In the genomic region with DNA sequence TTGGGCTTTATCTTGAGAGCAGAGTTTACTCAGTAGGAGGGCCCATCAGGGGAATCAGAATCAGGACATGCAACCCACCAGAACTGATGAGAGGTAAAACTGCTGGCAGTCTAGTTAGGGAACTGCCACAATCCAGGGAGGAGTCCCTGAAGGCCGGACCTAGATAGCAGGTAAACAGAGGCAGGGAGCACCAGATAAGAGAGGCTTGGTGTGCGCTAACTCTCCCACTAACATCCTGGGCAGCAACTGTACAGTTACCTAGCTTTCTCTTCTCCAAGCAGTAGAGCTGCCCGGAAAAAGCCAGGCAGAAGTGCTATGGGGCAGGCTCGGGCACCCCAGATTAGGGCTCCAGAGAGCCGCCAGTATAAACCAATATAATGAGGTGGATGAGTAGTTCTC, we compare ENCODE assay signal across 10 cellular contexts. TPM values are rescaled to one million over a fixed set of nuclear protein-coding genes. Genes with fewer than 3 reads are reported as not detected.
DNase-seq lines count a peak whose midpoint lies in the region; ATAC-seq and TF ChIP-seq lines count a peak whose summit lies in the region.
"Had no signal": no experiment of that assay in that cellular context is flagged by ENCODE, and none has a peak within 500 bp of the region (broad histone marks: within the 10 kb centered on the region; RNA-seq: fewer than 3 reads in every experiment).

No MANE protein-coding gene starts in this region.

- peaks cover 61% of the 10 kb centered on the region for H3K27me3 ChIP-seq in transverse colon

- no peak for TF ChIP-seq POLR2A in transverse colon (IDR thresholded peaks at IDR 0.05)

- H3K36me3 Mint-ChIP-seq in activated naive CD8-positive, alpha-beta T cell: no peaks in the 10 kb centered on the region
- no peaks in the 10 kb centered on the region for H3K36me3 Mint-ChIP-seq in activated naive CD8-positive, alpha-beta T cell treated with anti-CD3 and anti-CD28 coated beads for 36 hours

- peaks cover 29% of the 10 kb centered on the region for H3K27me3 Mint-ChIP-seq in activated naive CD8-positive, alpha-beta T cell
- H3K27me3 Mint-ChIP-seq in activated naive CD8-positive, alpha-beta T cell treated with anti-CD3 and anti-CD28 coated beads for 36 hours: peaks cover 37% of the 10 kb centered on the region

- H3K4me1 Mint-ChIP-seq in activated naive CD8-positive, alpha-beta T cell (ENCODE audit: low read depth): peaks cover 10% of the 10 kb centered on the region
- peaks cover 6% of the 10 kb centered on the region for H3K4me1 Mint-ChIP-seq in activated naive CD8-positive, alpha-beta T cell treated with anti-CD3 and anti-CD28 coated beads for 36 hours

- TF ChIP-seq EP300 in transverse colon (IDR thresholded peaks at IDR 0.05; ENCODE audit: low read depth): no peak

- peak overlapping the region; percentile 90 to 91 for H3K27ac ChIP-seq in coronary artery
- peak overlapping the region; percentile 99 for H3K27ac ChIP-seq in mesodermal cell (ENCODE audit: low read depth, low read length, severe bottlenecking)
- peak overlapping the region; percentile 89 to 97 (median 92) for H3K27ac ChIP-seq in transverse colon
- H3K27ac ChIP-seq: cardiac muscle cell had no signal

- no peak for DNase-seq in activated naive CD8-positive, alpha-beta T cell treated with anti-CD3 and anti-CD28 coated beads for 36 hours
- DNase-seq in coronary artery (ENCODE audit: low spot score) (no peak), transverse colon (no peak), SW480 (ENCODE audit: low spot score) (no peak), AG08395 (ENCODE audit: low spot score) (no peak)
- DNase-seq: NCI-H2171 had no signal

- peak overlapping the region; percentile 80 for H3K4me3 Mint-ChIP-seq in activated naive CD8-positive, alpha-beta T cell
- H3K4me3 Mint-ChIP-seq in activated naive CD8-positive, alpha-beta T cell treated with anti-CD3 and anti-CD28 coated beads for 36 hours: no peak overlapping the region

- TF ChIP-seq CTCF in coronary artery (IDR thresholded peaks at IDR 0.05) (no peak), transverse colon (IDR thresholded peaks at IDR 0.05) (no peak)

- no peak overlapping the region for H3K4me3 ChIP-seq in coronary artery
- H3K4me3 ChIP-seq in mesodermal cell (ENCODE audit: extremely low read depth, insufficient read depth, low read length, poor library complexity, severe bottlenecking): peak overlapping the region; percentile 96
- peak overlapping the region in 1 of 4 donors; percentile 68 for H3K4me3 ChIP-seq in transverse colon

- WGBS in mesodermal cell (ENCODE audit: insufficient coverage in 2 of 2), 2 experiments: 60 to 75% methylated on average over 2 of the region's 5 CpGs
- 60% methylated on average over 5 of the region's 5 CpGs; no CpG with 5 or more reads in 1 of the 2 donors for WGBS in transverse colon (ENCODE audit: low coverage in 1 of 2), 2 donors

- H3K36me3 ChIP-seq in mesodermal cell (ENCODE audit: control insufficient read depth, insufficient read depth, low read length) (peaks cover 15% of the 10 kb centered on the region), transverse colon (no peaks in the 10 kb centered on the region)
- H3K36me3 ChIP-seq: cardiac muscle cell had no signal

- in situ Hi-C loops in transverse colon (cut with MboI; ENCODE audit: low pct_ligation_motif_present in 1 of 4, low pct_unique_long_range_greater_than_20kb in 1 of 4, low sequenced_read_pairs in 3 of 4): no loop called here

- H3K27ac Mint-ChIP-seq in activated naive CD8-positive, alpha-beta T cell: no peak overlapping the region
- H3K27ac Mint-ChIP-seq in activated naive CD8-positive, alpha-beta T cell treated with anti-CD3 and anti-CD28 coated beads for 36 hours: no peak overlapping the region

- no peaks in the 10 kb centered on the region for H3K9me3 Mint-ChIP-seq in activated naive CD8-positive, alpha-beta T cell (ENCODE audit: low read depth)
- no peaks in the 10 kb centered on the region for H3K9me3 Mint-ChIP-seq in activated naive CD8-positive, alpha-beta T cell treated with anti-CD3 and anti-CD28 coated beads for 36 hours

- H3K9me3 ChIP-seq in mesodermal cell (ENCODE audit: control insufficient read depth, low read length): peaks cover 9% of the 10 kb centered on the region
- no peaks in the 10 kb centered on the region for H3K9me3 ChIP-seq in transverse colon

- H3K4me1 ChIP-seq in mesodermal cell (ENCODE audit: control insufficient read depth, insufficient read depth, low read length, poor library complexity, severe bottlenecking) (peaks cover 23% of the 10 kb centered on the region), transverse colon (peaks cover 0 to 11% (median 0%) of the 10 kb centered on the region in 4 donors)

- intact Hi-C loops in transverse colon (cut with DNase I; ENCODE audit: low total_unique reads): no loop called here

- ATAC-seq in GM18909 (IDR thresholded peaks at IDR 0.05; ENCODE audit: poor library complexity, unreplicated experiment): no peak

RNA-seq across cellular contexts. Expression of a gene that starts 0.9 kb away (rescaled TPM):
- 1 to 10 TPM; 1.0 to 1.3 TPM for total RNA-seq in activated naive CD8-positive, alpha-beta T cell treated with anti-CD3 and anti-CD28 coated beads for 36 hours
- polyA plus RNA-seq in mesodermal cell (2013, experiment 1 of 2): 69.7 TPM
- polyA plus RNA-seq in mesodermal cell (2013, experiment 2 of 2): 60.8 TPM
- total RNA-seq in transverse colon: 10 to 100 TPM; 14.3 to 23.9 (median 16.8) TPM

Comparison
In these comparisons a context has a peak if more than half of its experiments do, and no peak if none do; other contexts are left out.
1. RNA of a gene that starts 0.9 kb away (total RNA-seq): 14.3 to 23.9 TPM in transverse colon; 1.0 to 1.3 TPM in activated naive CD8-positive, alpha-beta T cell treated with anti-CD3 and anti-CD28 coated beads for 36 hours; every median in the first group is over 4 times any median in the second.
2. Peak in every context shown above with its lines, with median percentiles within 50 percentile points of each other: H3K27ac ChIP-seq.